ENCODE assay signal across 8 cellular contexts in the genomic region with DNA sequence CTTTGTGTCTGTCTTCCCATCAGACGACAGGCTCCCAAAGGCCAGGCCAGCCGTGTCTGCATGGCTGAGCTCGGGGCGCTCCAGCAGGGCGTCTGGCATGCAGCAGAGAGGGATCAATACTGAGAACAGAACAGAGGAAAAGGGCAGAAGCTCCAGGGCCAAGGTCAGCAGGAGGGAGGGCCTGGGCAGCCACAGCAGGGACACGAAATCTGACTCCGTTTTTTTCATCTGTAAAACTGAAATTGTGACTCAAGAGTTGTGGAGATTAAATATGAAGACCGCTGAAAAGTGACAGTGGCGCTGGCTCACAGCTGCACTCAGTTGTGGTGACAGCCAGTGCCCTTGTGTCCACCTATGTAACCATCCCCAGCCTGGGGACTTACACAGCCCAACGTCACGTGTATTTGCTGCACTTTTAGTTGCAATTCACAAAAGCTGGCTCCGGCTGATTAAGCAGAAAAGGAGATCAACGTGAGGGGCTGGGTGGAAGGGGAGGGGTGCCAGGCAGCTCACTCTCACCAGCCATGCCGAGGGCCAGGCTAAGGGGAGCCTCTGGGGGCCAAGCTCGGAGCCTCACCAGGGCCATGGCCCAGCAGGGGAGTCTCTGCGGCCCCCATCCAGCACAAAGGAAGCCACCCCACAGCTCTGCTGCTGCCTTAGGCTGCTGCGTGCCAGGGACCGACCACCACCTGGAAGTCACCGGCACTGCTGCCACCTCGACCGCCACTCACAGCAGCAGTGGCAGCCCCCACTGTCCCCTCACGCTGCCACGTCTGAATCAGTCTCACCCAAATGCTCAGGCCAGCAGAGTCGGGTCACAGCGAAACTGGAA.
A peak's percentile ranks its signal among the peaks of the same experiment; 100 is the strongest.
DNase-seq lines count a peak whose midpoint lies in the region; ATAC-seq and TF ChIP-seq lines count a peak whose summit lies in the region.

No MANE protein-coding gene starts in this region.

- H3K4me3 ChIP-seq in CD4-positive, alpha-beta memory T cell (ENCODE audit: low read length in 2 of 2), result no peak overlapping the region
- H3K4me3 ChIP-seq in HEK293 (ENCODE audit: low read depth, low read length), result no peak overlapping the region
- peak overlapping the region; percentile 53 for H3K4me3 ChIP-seq in OCI-LY1 (ENCODE audit: low read depth, low read length, poor library complexity, severe bottlenecking)
- peak overlapping the region in 7 of 12 donors; percentile 4 to 42 (median 33) for H3K4me3 ChIP-seq in heart left ventricle

- DNase-seq in CD4-positive, alpha-beta memory T cell, result no peak
- DNase-seq in heart left ventricle, result peak in 1 of 5 donors; percentile 43
- DNase-seq in activated CD8-positive, alpha-beta memory T cell treated with anti-CD3 and anti-CD28 coated beads, Interleukin-2, amount 50 U/mL, for 4 hours, result no peak
- no peak for DNase-seq in stimulated activated CD4-positive, alpha-beta T cell treated with anti-CD3 and anti-CD28 coated beads, Interleukin-1b, Interleukin-23, amount 100 ng/mL, for 48 hours

- no peaks in the 10 kb centered on the region for H3F3A ChIP-seq in OCI-LY1 (ENCODE audit: insufficient read depth, low read length)

- H3K4me1 Mint-ChIP-seq in CD4-positive, alpha-beta memory T cell, result peaks cover 10 to 28% (median 23%) of the 10 kb centered on the region in 4 donors
- H3K4me1 Mint-ChIP-seq in stimulated activated memory B cell treated with anti-CD40 and anti-IgM and Interleukin-4, amounts not matched to agents 10 μg/mL and 1 μg/mL and 100 μg/mL, for 72 hours, result peaks cover 36% of the 10 kb centered on the region

- 63 to 78% (median 69%) methylated on average over 21 to 25 of the region's 25 CpGs for WGBS in heart left ventricle, 4 donors

- TF ChIP-seq POLR2A in heart left ventricle (IDR thresholded peaks at IDR 0.05), result no peak

- POLR2A ChIA-PET in CD4-positive, alpha-beta memory T cell (lab: Charles Lee; ENCODE audit: partially characterized antibody), result interaction anchor here (0.8 kb wide), 1 partner anchor 80 kb away, joined by 3 read pairs; no protein-coding TSS in a partner anchor
- POLR2A ChIA-PET in HEK293 (lab: Yijun Ruan, JAX), result no interaction called here

- no peaks in the 10 kb centered on the region for H3K9me2 ChIP-seq in OCI-LY1 (ENCODE audit: low read depth, low read length)

- peak overlapping the region; percentile 65 for H3K9ac ChIP-seq in OCI-LY1 (ENCODE audit: low read length)

- peak overlapping the region; percentile 3 to 63 (median 46) for H3K4me3 Mint-ChIP-seq in CD4-positive, alpha-beta memory T cell
- H3K4me3 Mint-ChIP-seq in stimulated activated memory B cell treated with anti-CD40 and anti-IgM and Interleukin-4, amounts not matched to agents 10 μg/mL and 1 μg/mL and 100 μg/mL, for 72 hours, result peak overlapping the region; percentile 40

- peaks cover 17 to 22% of the 10 kb centered on the region in 2 donors for H3K36me3 Mint-ChIP-seq in CD4-positive, alpha-beta memory T cell
- peaks cover 44% of the 10 kb centered on the region for H3K36me3 Mint-ChIP-seq in stimulated activated memory B cell treated with anti-CD40 and anti-IgM and Interleukin-4, amounts not matched to agents 10 μg/mL and 1 μg/mL and 100 μg/mL, for 72 hours

- no peaks in the 10 kb centered on the region for H3K79me2 ChIP-seq in OCI-LY1 (ENCODE audit: insufficient read depth, low read length)

- H3K27me3 ChIP-seq in CD4-positive, alpha-beta memory T cell (ENCODE audit: insufficient read depth, low read length), result no peaks in the 10 kb centered on the region
- H3K27me3 ChIP-seq in OCI-LY1 (ENCODE audit: insufficient read depth, low read length), result no peaks in the 10 kb centered on the region
- H3K27me3 ChIP-seq in heart left ventricle, result no peaks in the 10 kb centered on the region

- H3K4me2 ChIP-seq in OCI-LY1 (ENCODE audit: low read length), result peak overlapping the region; percentile 75

- intact Hi-C loops in CD4-positive, alpha-beta memory T cell (cut with micrococcal nuclease), result loop anchor here (2.0 to 10.0 kb wide), 2 partner anchors 302 to 458 kb away; no protein-coding TSS in a partner anchor
- intact Hi-C loops in heart left ventricle (cut with DNase I), result loop anchor here (2.0 to 10.0 kb wide), 7 partner anchors 296 to 1451 kb away; no protein-coding TSS in a partner anchor

- no peaks in the 10 kb centered on the region for H3K27me3 Mint-ChIP-seq in CD4-positive, alpha-beta memory T cell
- no peaks in the 10 kb centered on the region for H3K27me3 Mint-ChIP-seq in stimulated activated memory B cell treated with anti-CD40 and anti-IgM and Interleukin-4, amounts not matched to agents 10 μg/mL and 1 μg/mL and 100 μg/mL, for 72 hours

- TF ChIP-seq CTCF in HEK293 (tag by site-specific recombination; IDR thresholded peaks at IDR 0.05), result no peak
- TF ChIP-seq CTCF in OCI-LY1 (IDR thresholded peaks at IDR 0.05; ENCODE audit: low read length), result no peak
- TF ChIP-seq CTCF in heart left ventricle (IDR thresholded peaks at IDR 0.05), result no peak

- CTCF ChIA-PET in CD4-positive, alpha-beta memory T cell (lab: Charles Lee; ENCODE audit: partially characterized antibody), result interaction anchor here (1.1 to 1.8 kb wide), 6 partner anchors 9 to 124 kb away, joined by 3 to 6 read pairs (median 4); no protein-coding TSS in a partner anchor
- CTCF ChIA-PET in HEK293 (lab: Yijun Ruan, JAX), result interaction anchor here (0.6 to 1.1 kb wide), 7 partner anchors 13 to 584 kb away, joined by 3 read pairs; no protein-coding TSS in a partner anchor

- peaks cover 4% of the 10 kb centered on the region for H3K36me3 ChIP-seq in CD4-positive, alpha-beta memory T cell (ENCODE audit: insufficient read depth, low read length)
- H3K36me3 ChIP-seq in HEK293 (ENCODE audit: control insufficient read depth in 2 of 2, insufficient read depth in 1 of 2, low read length in 2 of 2), result peaks cover 0 to 3% of the 10 kb centered on the region in 2 experiments; a peak in 1 of 3 replicates
- H3K36me3 ChIP-seq in OCI-LY1 (ENCODE audit: insufficient read depth, low read length), result peaks cover 13% of the 10 kb centered on the region; the same call in 1 of the 2 replicates
- H3K36me3 ChIP-seq in heart left ventricle, result peaks cover 0 to 7% (median 0%) of the 10 kb centered on the region in 9 donors

- peaks cover 9% of the 10 kb centered on the region for H3K4me1 ChIP-seq in CD4-positive, alpha-beta memory T cell (ENCODE audit: insufficient read depth, low read length)
- no peaks in the 10 kb centered on the region for H3K4me1 ChIP-seq in HEK293 (ENCODE audit: control insufficient read depth, insufficient read depth, low read length)
- H3K4me1 ChIP-seq in OCI-LY1 (ENCODE audit: insufficient read depth, low read length, severe bottlenecking), result peaks cover 17% of the 10 kb centered on the region
- peaks cover 0 to 14% (median 5%) of the 10 kb centered on the region in 12 donors for H3K4me1 ChIP-seq in heart left ventricle

- H2AFZ ChIP-seq in OCI-LY1 (ENCODE audit: low read length), result no peak overlapping the region

- ATAC-seq in heart left ventricle (peak; percentile 26 to 30 (median 29)), GM18858 (IDR thresholded peaks at IDR 0.05; ENCODE audit: unreplicated experiment) (no peak)
- ATAC-seq in stimulated activated memory B cell treated with anti-CD40 and anti-IgM and Interleukin-4, amounts not matched to agents 10 μg/mL and 1 μg/mL and 100 μg/mL, for 72 hours, result peak; percentile 31

- peak overlapping the region; percentile 17 to 88 (median 75) for H3K27ac Mint-ChIP-seq in CD4-positive, alpha-beta memory T cell
- peak overlapping the region; percentile 60 for H3K27ac Mint-ChIP-seq in stimulated activated memory B cell treated with anti-CD40 and anti-IgM and Interleukin-4, amounts not matched to agents 10 μg/mL and 1 μg/mL and 100 μg/mL, for 72 hours

- no peaks in the 10 kb centered on the region for H3K9me3 ChIP-seq in CD4-positive, alpha-beta memory T cell (ENCODE audit: control insufficient read depth in 1 of 2, low read length in 2 of 2)
- H3K9me3 ChIP-seq in HEK293 (ENCODE audit: control insufficient read depth, insufficient read depth, low read depth, low read length), result no peaks in the 10 kb centered on the region
- no peaks in the 10 kb centered on the region for H3K9me3 ChIP-seq in OCI-LY1 (ENCODE audit: low read length)
- H3K9me3 ChIP-seq in heart left ventricle, result no peaks in the 10 kb centered on the region

- peaks cover 0 to 1% (median 0%) of the 10 kb centered on the region in 8 donors for H3K9me3 Mint-ChIP-seq in CD4-positive, alpha-beta memory T cell
- H3K9me3 Mint-ChIP-seq in stimulated activated memory B cell treated with anti-CD40 and anti-IgM and Interleukin-4, amounts not matched to agents 10 μg/mL and 1 μg/mL and 100 μg/mL, for 72 hours, result no peaks in the 10 kb centered on the region

- no peak overlapping the region for H3K27ac ChIP-seq in CD4-positive, alpha-beta memory T cell (ENCODE audit: low read depth, low read length)
- H3K27ac ChIP-seq in HEK293 (ENCODE audit: extremely low read depth, low read depth, low read length) (no peak overlapping the region), OCI-LY1 (ENCODE audit: low read depth, low read length, poor library complexity, severe bottlenecking) (peak overlapping the region; percentile 56), heart left ventricle (peak overlapping the region in 3 of 12 donors; percentile 8 to 63 (median 37))

- H4K20me1 ChIP-seq in OCI-LY1 (ENCODE audit: insufficient read depth, low read length), result no peaks in the 10 kb centered on the region

TF ChIP-seq in HEK293, 187 proteins besides CTCF, POLR2A, EP300 and RAD21:
- TF ChIP-seq ZIC2 (tag by site-specific recombination; IDR thresholded peaks at IDR 0.05) (peak; percentile 41), ZNF768 (tag by site-specific recombination; IDR thresholded peaks at IDR 0.05) (no peak)
TF ChIP-seq in HEK293: peak in this region for 1.

Comparison
In these comparisons a context has a peak if more than half of its experiments do, and no peak if none do; other contexts are left out.
1. H3K4me3 ChIP-seq: peak in OCI-LY1 (single experiment) and heart left ventricle (7 of 12); none in CD4-positive, alpha-beta memory T cell (0 of 2) and HEK293 (single experiment).